1 cellular context compared by ENCODE assay signal in genomic region chr2:119264781-119265692, GRCh38.
TF ChIP-seq lines count a peak whose summit lies in the region.

No MANE protein-coding gene starts in this region.

TF ChIP-seq in HepG2, 621 proteins besides CTCF, POLR2A, EP300 and RAD21 (continued from another document):
- no peak for TF ChIP-seq JUNB (CRISPR knock-in tag; IDR thresholded peaks at IDR 0.05; ENCODE audit: borderline replicate concordance)
- TF ChIP-seq NCOR1 (IDR thresholded peaks at IDR 0.05; ENCODE audit: borderline replicate concordance, low read length), result no peak
- TF ChIP-seq HOMEZ (CRISPR knock-in tag; IDR thresholded peaks at IDR 0.05; ENCODE audit: low read depth), result no peak
- no peak for TF ChIP-seq ARID4A (CRISPR knock-in tag; IDR thresholded peaks at IDR 0.05; ENCODE audit: borderline replicate concordance)
- TF ChIP-seq ZNF644 (CRISPR knock-in tag; IDR thresholded peaks at IDR 0.05; ENCODE audit: low read depth), result no peak
- peak; percentile 90 for TF ChIP-seq SMC3 (IDR thresholded peaks at IDR 0.05; ENCODE audit: low read length)
- TF ChIP-seq ATRX (CRISPR knock-in tag; IDR thresholded peaks at IDR 0.05; ENCODE audit: borderline replicate concordance), result no peak
- TF ChIP-seq DPF2 (CRISPR knock-in tag; IDR thresholded peaks at IDR 0.05; ENCODE audit: borderline replicate concordance, low read depth), result no peak
- TF ChIP-seq ZNF652 (CRISPR knock-in tag; IDR thresholded peaks at IDR 0.05; ENCODE audit: borderline replicate concordance, low read depth), result no peak
- no peak for TF ChIP-seq ZNF30 (CRISPR knock-in tag; IDR thresholded peaks at IDR 0.05)
- no peak for TF ChIP-seq SSRP1 (CRISPR knock-in tag; IDR thresholded peaks at IDR 0.05)
- TF ChIP-seq ZNF10 (CRISPR knock-in tag; IDR thresholded peaks at IDR 0.05; ENCODE audit: borderline replicate concordance, low read depth), result no peak
- TF ChIP-seq KLF11 (CRISPR knock-in tag; IDR thresholded peaks at IDR 0.05), result no peak
- TF ChIP-seq, protein P1, sequence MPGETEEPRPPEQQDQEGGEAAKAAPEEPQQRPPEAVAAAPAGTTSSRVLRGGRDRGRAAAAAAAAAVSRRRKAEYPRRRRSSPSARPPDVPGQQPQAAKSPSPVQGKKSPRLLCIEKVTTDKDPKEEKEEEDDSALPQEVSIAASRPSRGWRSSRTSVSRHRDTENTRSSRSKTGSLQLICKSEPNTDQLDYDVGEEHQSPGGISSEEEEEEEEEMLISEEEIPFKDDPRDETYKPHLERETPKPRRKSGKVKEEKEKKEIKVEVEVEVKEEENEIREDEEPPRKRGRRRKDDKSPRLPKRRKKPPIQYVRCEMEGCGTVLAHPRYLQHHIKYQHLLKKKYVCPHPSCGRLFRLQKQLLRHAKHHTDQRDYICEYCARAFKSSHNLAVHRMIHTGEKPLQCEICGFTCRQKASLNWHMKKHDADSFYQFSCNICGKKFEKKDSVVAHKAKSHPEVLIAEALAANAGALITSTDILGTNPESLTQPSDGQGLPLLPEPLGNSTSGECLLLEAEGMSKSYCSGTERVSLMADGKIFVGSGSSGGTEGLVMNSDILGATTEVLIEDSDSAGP (CRISPR knock-in tag; IDR thresholded peaks at IDR 0.05; ENCODE audit: borderline replicate concordance), result no peak
- no peak for TF ChIP-seq SCMH1 (CRISPR knock-in tag; IDR thresholded peaks at IDR 0.05; ENCODE audit: borderline replicate concordance)
- no peak for TF ChIP-seq NBN (conservative IDR thresholded peaks at IDR 0.05)
- TF ChIP-seq MYC (CRISPR knock-in tag; IDR thresholded peaks at IDR 0.05; ENCODE audit: borderline replicate concordance), result no peak
- TF ChIP-seq KDM3A (CRISPR knock-in tag; IDR thresholded peaks at IDR 0.05; ENCODE audit: low read depth), result peak; percentile 49; the same call in 1 of the 2 replicates
- no peak for TF ChIP-seq CREB1 (IDR thresholded peaks at IDR 0.05)
- TF ChIP-seq CREB1 (CRISPR knock-in tag; IDR thresholded peaks at IDR 0.05), result no peak
- peak; percentile 48; the same call in 1 of the 2 replicates for TF ChIP-seq KDM2A (CRISPR knock-in tag; IDR thresholded peaks at IDR 0.05; ENCODE audit: borderline replicate concordance, low read depth)
- no peak for TF ChIP-seq SP2 (CRISPR knock-in tag; IDR thresholded peaks at IDR 0.05)
- no peak for TF ChIP-seq ZNF891 (CRISPR knock-in tag; IDR thresholded peaks at IDR 0.05)
- no peak for TF ChIP-seq NFKBIZ (CRISPR knock-in tag; IDR thresholded peaks at IDR 0.05)
- no peak for TF ChIP-seq SALL2 (CRISPR knock-in tag; IDR thresholded peaks at IDR 0.05)
- no peak for TF ChIP-seq PPARG (CRISPR knock-in tag; conservative IDR thresholded peaks at IDR 0.05)
- no peak for TF ChIP-seq TEAD3 (CRISPR knock-in tag; optimal IDR thresholded peaks at IDR 0.05; ENCODE audit: borderline replicate concordance)
- TF ChIP-seq SIN3B (IDR thresholded peaks at IDR 0.05; ENCODE audit: low read length), result no peak
- TF ChIP-seq ZNF746 (CRISPR knock-in tag; IDR thresholded peaks at IDR 0.05), result no peak
- TF ChIP-seq KDM5B (CRISPR knock-in tag; IDR thresholded peaks at IDR 0.05; ENCODE audit: borderline replicate concordance), result peak; percentile 50; the same call in 1 of the 2 replicates
- peak; percentile 27; the same call in 1 of the 2 replicates for TF ChIP-seq FOXP4 (CRISPR knock-in tag; IDR thresholded peaks at IDR 0.05)
- no peak for TF ChIP-seq ZNF468 (CRISPR knock-in tag; IDR thresholded peaks at IDR 0.05)
- TF ChIP-seq SMAD3 (CRISPR knock-in tag; IDR thresholded peaks at IDR 0.05), result 0 out of 2 replicates have a peak, but pooled peaks have one; percentile 34
- TF ChIP-seq ZNF350 (CRISPR knock-in tag; IDR thresholded peaks at IDR 0.05; ENCODE audit: borderline replicate concordance, low read depth), result peak; percentile 16; the same call in 1 of the 2 replicates
- TF ChIP-seq U2AF2 (IDR thresholded peaks at IDR 0.05; ENCODE audit: low read depth, low read length), result no peak
- no peak for TF ChIP-seq HOXD1 (CRISPR knock-in tag; IDR thresholded peaks at IDR 0.05)
- TF ChIP-seq REPIN1 (CRISPR knock-in tag; IDR thresholded peaks at IDR 0.05; ENCODE audit: borderline replicate concordance, low read depth), result peak; percentile 63
- TF ChIP-seq ZFP41 (CRISPR knock-in tag; IDR thresholded peaks at IDR 0.05; ENCODE audit: borderline replicate concordance), result no peak
- no peak for TF ChIP-seq CREBL2 (CRISPR knock-in tag; IDR thresholded peaks at IDR 0.05; ENCODE audit: borderline replicate concordance)
- no peak for TF ChIP-seq ZNF776 (CRISPR knock-in tag; IDR thresholded peaks at IDR 0.05)
- no peak for TF ChIP-seq NCOA2 (CRISPR knock-in tag; IDR thresholded peaks at IDR 0.05)
- no peak for TF ChIP-seq SNAI1 (CRISPR knock-in tag; IDR thresholded peaks at IDR 0.05; ENCODE audit: borderline replicate concordance)
- TF ChIP-seq ZNF768 (CRISPR knock-in tag; IDR thresholded peaks at IDR 0.05), result peak; percentile 58; the same call in 1 of the 2 replicates
- 0 out of 2 replicates have a peak, but pooled peaks have one; percentile 38 for TF ChIP-seq ZFP90 (CRISPR knock-in tag; IDR thresholded peaks at IDR 0.05; ENCODE audit: borderline replicate concordance)
